In genomic region chr14:52351191-52351560, GRCh38 we compare ENCODE assay signal across 13 cellular contexts. TPM values are rescaled to one million over a fixed set of nuclear protein-coding genes. Genes with fewer than 3 reads are reported as not detected.
DNase-seq lines count a peak whose midpoint lies in the region; ATAC-seq, FAIRE-seq and TF ChIP-seq lines count a peak whose summit lies in the region.
"Had no signal": no experiment of that assay in that cellular context is flagged by ENCODE, and none has a peak within 500 bp of the region (broad histone marks: within the 10 kb centered on the region; RNA-seq: fewer than 3 reads in every experiment).

No MANE protein-coding gene starts in this region.

- DNase-seq in A549 (ENCODE audit: low read depth in 1 of 2, low spot score in 1 of 2), result no peak
- no peak for DNase-seq in HTR-8/SVneo (ENCODE audit: insufficient read length, low spot score)
- DNase-seq in colonic mucosa, result no peak
- DNase-seq in myocyte (ENCODE audit: low read depth), result peak; percentile 62
- no peak for DNase-seq in NCI-H2029 treated with DMSO at 0.1 percent for 48 hours (lab: John Stamatoyannopoulos, UW)
- DNase-seq: activated CD4-positive, alpha-beta T cell treated with anti-CD3 and anti-CD28 coated beads for 48 hours; Caco-2; KBM-7 had no signal

- no peak for TF ChIP-seq CTCF in A549 (IDR thresholded peaks at IDR 0.05)
- no peak for TF ChIP-seq CTCF in colonic mucosa (IDR thresholded peaks at IDR 0.05)

- ATAC-seq in A549 (peak in 1 of 2 experiments; percentile 63; a peak in 3 of 6 replicates), HG03196 (IDR thresholded peaks at IDR 0.05; ENCODE audit: unreplicated experiment) (no peak), GM21515 (IDR thresholded peaks at IDR 0.05; ENCODE audit: unreplicated experiment) (no peak), HG03342 (IDR thresholded peaks at IDR 0.05; ENCODE audit: unreplicated experiment) (no peak)

- TF ChIP-seq POLR2A in A549 (IDR thresholded peaks at IDR 0.05; ENCODE audit: low read length), result no peak

- no peaks in the 10 kb centered on the region for H3K36me3 ChIP-seq in colonic mucosa

- no peak for TF ChIP-seq RAD21 in A549 (conservative IDR thresholded peaks at IDR 0.05 in 1 of 2, IDR thresholded peaks at IDR 0.05 in 1 of 2)

- H3K9ac ChIP-seq in colonic mucosa (ENCODE audit: low read depth in 2 of 2, low read length in 2 of 2), result no peak overlapping the region

- no peaks in the 10 kb centered on the region for H3K27me3 ChIP-seq in colonic mucosa

- no peak for FAIRE-seq in A549 (lab: Jason Lieb, UNC)
- FAIRE-seq in HTR-8/SVneo (lab: Jason Lieb, UNC), result peak; percentile 79

- CTCF ChIA-PET in A549 (lab: Yijun Ruan, JAX), result interaction anchor here (1.2 to 1.4 kb wide), 2 partner anchors 11 to 110 kb away, joined by 3 to 5 read pairs; no protein-coding TSS in a partner anchor

- H3K4me3 ChIP-seq in A549 (no peak overlapping the region), colonic mucosa (no peak overlapping the region)
- H3K4me3 ChIP-seq: lung had no signal

- 35% methylated on average over 5 of the region's 5 CpGs for WGBS in A549 (ENCODE audit: missing lambda C conversion rate)

- peaks cover 75% of the 10 kb centered on the region for H3K4me1 ChIP-seq in A549
- H3K4me1 ChIP-seq in colonic mucosa, result peaks cover 8% of the 10 kb centered on the region
- H3K4me1 ChIP-seq: Caco-2 had no signal

- POLR2A ChIA-PET in A549 (lab: Yijun Ruan, JAX), result interaction anchor here (1.4 kb wide), 1 partner anchor 107 kb away, joined by 3 read pairs; no protein-coding TSS in a partner anchor

- TF ChIP-seq EP300 in A549 (IDR thresholded peaks at IDR 0.05), result no peak

- H3K9me3 ChIP-seq in A549, result no peaks in the 10 kb centered on the region
- H3K9me3 ChIP-seq in colonic mucosa, result no peaks in the 10 kb centered on the region
- H3K9me3 ChIP-seq: Caco-2 had no signal

- intact Hi-C loops in colonic mucosa (cut with DNase I), result no loop called here

- peak overlapping the region; percentile 70 for H3K4me2 ChIP-seq in A549

- peak overlapping the region; percentile 71 to 79 for H3K27ac ChIP-seq in A549
- H3K27ac ChIP-seq in colonic mucosa, result peak overlapping the region; percentile 23

TF ChIP-seq in A549, 52 proteins besides CTCF, POLR2A, EP300 and RAD21:
- TF ChIP-seq RCOR1 (IDR thresholded peaks at IDR 0.05; ENCODE audit: low read depth, low read length) (no peak), FOSB (CRISPR knock-in tag; IDR thresholded peaks at IDR 0.05) (no peak), CHD2 (IDR thresholded peaks at IDR 0.05; ENCODE audit: low read length, partially characterized antibody) (no peak), CHD4 (IDR thresholded peaks at IDR 0.05; ENCODE audit: borderline replicate concordance) (no peak), HOXB5 (CRISPR knock-in tag; IDR thresholded peaks at IDR 0.05) (no peak)

RNA-seq across cellular contexts. Expression of gene PTGER2, which starts 37.1 kb away (rescaled TPM):
- polyA plus RNA-seq in A549 (2011; rRNA removed), result 0.74 and 0.79 TPM in 2 replicates
- polyA plus RNA-seq in A549 (2012; cell fraction: cytosol; rRNA removed), result 0.15 and 0.29 TPM in 2 replicates
- 0.05 and 0.13 TPM in 2 replicates for polyA plus RNA-seq in A549 (2012; cell fraction: nucleus; rRNA removed)
- 0.51 to 1.2 TPM (median 0.55 TPM) in 3 replicates for polyA plus RNA-seq in A549 (2017; fragmentation: RNase III; extraction: RNeasy Plus Mini Kit Qiagen cat#74134 plus additional on column Dnase treatment)
- 0.19 and 0.21 TPM in 2 replicates for polyA minus RNA-seq in A549 (2011; rRNA and poly(A)+ RNA removed)
- 1 to 10 TPM; 4.3 to 6.6 TPM for total RNA-seq in colonic mucosa
- total RNA-seq in myocyte, result 13.2 and 18.2 TPM in 2 replicates
- 0.54 TPM for polyA plus RNA-seq in myocyte (2012)
- total RNA-seq: dermis microvascular lymphatic vessel endothelial cell had no signal
